28 cellular contexts compared by ENCODE assay signal in the genomic region with DNA sequence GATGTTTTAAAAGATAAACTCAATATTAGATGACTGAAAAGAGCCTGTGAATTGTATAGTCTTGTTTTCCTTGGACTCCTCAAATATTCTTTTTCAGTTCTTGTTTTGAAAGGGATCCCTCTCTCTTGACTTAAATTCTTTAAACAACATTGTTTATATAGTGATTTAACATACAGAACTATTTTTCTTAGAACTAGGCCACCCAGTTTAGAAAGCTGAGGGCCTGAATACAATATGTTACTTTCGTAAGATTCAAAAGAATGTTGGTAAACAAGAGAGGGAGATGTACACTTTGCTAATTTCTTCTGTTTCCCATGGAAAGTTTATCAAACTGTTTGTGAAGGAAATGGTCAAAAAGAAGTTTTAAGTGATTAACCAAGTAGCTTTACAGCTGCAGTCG. TPM values are rescaled to one million over a fixed set of nuclear protein-coding genes. Genes with fewer than 3 reads are reported as not detected.
"Had no signal": no experiment of that assay in that cellular context is flagged by ENCODE, and none has a peak within 500 bp of the region (broad histone marks: within the 10 kb centered on the region; RNA-seq: fewer than 3 reads in every experiment).

No MANE protein-coding gene starts in this region.

- H3K27me3 ChIP-seq: brain microvascular endothelial cell, cardiac muscle cell had no signal

- H3K4me3 ChIP-seq: cardiac muscle cell had no signal

- H3K4me2 ChIP-seq: KMS-11 had no signal

- H3K9ac ChIP-seq: KMS-11 had no signal

- H3K27me3 Mint-ChIP-seq: activated naive CD8-positive, alpha-beta T cell treated with anti-CD3 and anti-CD28 coated beads, Interleukin-2, amount 10 ng/mL, durations not matched to agents 7 days and 5 days had no signal

- H3K27ac ChIP-seq: brain microvascular endothelial cell, cardiac muscle cell, KMS-11 had no signal

- H3K9me3 Mint-ChIP-seq: T-helper 1 cell treated with Interleukin-12 subunit alpha and Interleukin-12 subunit beta and Interleukin-4 antibody, amounts not matched to agents 30 μg/mL and 1 μg/mL, for 36 hours had no signal

- H3K4me1 Mint-ChIP-seq: activated naive CD8-positive, alpha-beta T cell treated with anti-CD3 and anti-CD28 coated beads, Interleukin-2, amount 10 ng/mL, durations not matched to agents 7 days and 5 days; WTC11 had no signal

- H3K27ac Mint-ChIP-seq: activated CD8-positive, alpha-beta T cell treated with anti-CD3 and anti-CD28 coated beads, Interleukin-2, amount 10 ng/mL, durations not matched to agents 7 days and 5 days; activated naive CD8-positive, alpha-beta T cell treated with anti-CD3 and anti-CD28 coated beads, Interleukin-2, amount 10 ng/mL, durations not matched to agents 7 days and 5 days; T-helper 1 cell treated with Interleukin-12 subunit alpha and Interleukin-12 subunit beta and Interleukin-4 antibody, amounts not matched to agents 30 μg/mL and 1 μg/mL, for 36 hours; WTC11 had no signal

- ATAC-seq: activated CD8-positive, alpha-beta T cell treated with anti-CD3 and anti-CD28 coated beads, Interleukin-2, amount 10 ng/mL, durations not matched to agents 7 days and 5 days; Panc1; Right ventricle myocardium inferior; WTC11 had no signal

- H3K4me3 Mint-ChIP-seq: activated CD8-positive, alpha-beta T cell treated with anti-CD3 and anti-CD28 coated beads, Interleukin-2, amount 10 ng/mL, durations not matched to agents 7 days and 5 days; activated naive CD8-positive, alpha-beta T cell treated with anti-CD3 and anti-CD28 coated beads, Interleukin-2, amount 10 ng/mL, durations not matched to agents 7 days and 5 days; T-helper 1 cell treated with Interleukin-12 subunit alpha and Interleukin-12 subunit beta and Interleukin-4 antibody, amounts not matched to agents 30 μg/mL and 1 μg/mL, for 36 hours; WTC11 had no signal

- DNase-seq: activated CD4-positive, alpha-beta T cell treated with anti-CD3 and anti-CD28 coated beads for 48 hours; activated CD4-positive, alpha-beta T cell treated with anti-CD3 and anti-CD28 coated beads, Interleukin-2, amount 50 U/mL, for 4 hours; activated CD4-positive, CD25-positive, alpha-beta regulatory T cell treated with anti-CD3 and anti-CD28 coated beads, Interleukin-2, amount 50 U/mL, for 72 hours; activated CD8-positive, alpha-beta memory T cell treated with anti-CD3 and anti-CD28 coated beads, Interleukin-2, amount 50 U/mL, for 48 hours; activated CD8-positive, alpha-beta T cell treated with anti-CD3 and anti-CD28 coated beads, Interleukin-2, amount 10 ng/mL, durations not matched to agents 7 days and 5 days; activated naive CD4-positive, alpha-beta T cell treated with anti-CD3 and anti-CD28 coated beads, Interleukin-2, amount 50 U/mL, for 16 hours; activated naive CD8-positive, alpha-beta T cell treated with anti-CD3 and anti-CD28 coated beads, Interleukin-2, amount 10 ng/mL, durations not matched to agents 7 days and 5 days; activated T-cell treated with anti-CD3 and anti-CD28 coated beads, Interleukin-2, amount 50 U/mL, for 1 hour; amygdala; brain microvascular endothelial cell; NCI-H1092 treated with DMSO at 0.1 percent for 48 hours; NCI-H1436; NCI-H1694 treated with DMSO at 0.1 percent for 48 hours; NCI-H2029 treated with DMSO at 0.1 percent for 48 hours; NCI-H345; NCI-H510A; NCI-H526 treated with DMSO at 0.1 percent for 48 hours; NCI-H82; OCI-M1; RPMI8226 had no signal

- H3K36me3 ChIP-seq: brain microvascular endothelial cell, cardiac muscle cell had no signal

RNA-seq across cellular contexts. Expression of gene TSPYL6, which starts 5.5 kb away (rescaled TPM):
- total RNA-seq: activated CD8-positive, alpha-beta T cell treated with anti-CD3 and anti-CD28 coated beads, Interleukin-2, amount 10 ng/mL, durations not matched to agents 7 days and 5 days; activated naive CD8-positive, alpha-beta T cell treated with anti-CD3 and anti-CD28 coated beads, Interleukin-2, amount 10 ng/mL, durations not matched to agents 7 days and 5 days; cardiac muscle cell; MCF 10A; Right ventricle myocardium inferior; SK-MEL-5; WTC11 had no signal
- polyA plus RNA-seq: cardiac muscle cell had no signal
